2 cellular contexts compared by ENCODE assay signal in the genomic region with DNA sequence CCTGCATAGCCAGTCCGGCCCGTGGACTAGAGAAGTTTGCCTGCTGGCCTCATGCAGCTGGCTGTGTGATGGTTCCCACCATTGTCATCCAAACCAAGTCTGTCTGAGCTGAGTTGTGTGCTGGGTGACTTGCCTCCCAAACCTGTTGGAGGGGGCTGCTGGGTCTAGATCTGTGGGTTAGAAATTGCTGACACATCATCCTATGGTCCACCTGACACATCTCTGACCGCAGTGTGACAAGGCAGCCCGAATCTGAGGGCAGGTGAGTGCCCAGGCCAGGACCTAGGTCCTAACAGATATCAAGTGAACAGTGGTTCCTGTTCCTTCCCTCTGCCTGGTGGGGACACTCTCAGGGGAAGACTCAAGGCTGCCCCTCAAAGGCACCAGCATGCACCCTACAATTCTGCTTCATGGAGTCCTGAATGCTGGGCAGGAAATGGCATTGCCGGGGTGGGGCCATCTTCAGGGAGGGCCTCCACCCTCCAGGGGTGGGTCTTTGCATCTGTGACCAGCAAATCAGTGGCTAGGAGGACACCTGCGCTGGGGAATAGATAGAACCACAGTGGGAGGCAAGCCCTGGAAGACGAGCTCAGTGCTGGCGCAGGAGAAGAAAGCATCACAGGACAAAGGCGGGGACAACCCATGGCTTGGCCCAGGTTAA.
TF ChIP-seq lines count a peak whose summit lies in the region.

No MANE protein-coding gene starts in this region.

TF ChIP-seq in HCT116, 20 proteins besides CTCF, POLR2A, EP300 and RAD21:
- no peak for TF ChIP-seq SRF (IDR thresholded peaks at IDR 0.05; ENCODE audit: low read depth)
- no peak for TF ChIP-seq CBX3 (IDR thresholded peaks at IDR 0.05; ENCODE audit: low read depth)
- TF ChIP-seq ZFX (IDR thresholded peaks at IDR 0.05), result no peak
- TF ChIP-seq TCF7L2 (IDR thresholded peaks at IDR 0.05; ENCODE audit: borderline replicate concordance, extremely low read depth, insufficient read depth, insufficient read length), result no peak
- TF ChIP-seq JUND (IDR thresholded peaks at IDR 0.05), result no peak
- TF ChIP-seq SIN3A (IDR thresholded peaks at IDR 0.05; ENCODE audit: low read depth), result no peak
- TF ChIP-seq ZNF274 (IDR thresholded peaks at IDR 0.05; ENCODE audit: low read depth, low read length), result no peak
- TF ChIP-seq YY1 (IDR thresholded peaks at IDR 0.05; ENCODE audit: extremely low read depth, insufficient replicate concordance, low read depth, low read length), result no peak
- TF ChIP-seq, protein P1, sequence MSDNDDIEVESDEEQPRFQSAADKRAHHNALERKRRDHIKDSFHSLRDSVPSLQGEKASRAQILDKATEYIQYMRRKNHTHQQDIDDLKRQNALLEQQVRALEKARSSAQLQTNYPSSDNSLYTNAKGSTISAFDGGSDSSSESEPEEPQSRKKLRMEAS (IDR thresholded peaks at IDR 0.05), result no peak
- TF ChIP-seq EZH2phosphoT487 (IDR thresholded peaks at IDR 0.05; ENCODE audit: borderline replicate concordance), result no peak
- TF ChIP-seq, protein P2, sequence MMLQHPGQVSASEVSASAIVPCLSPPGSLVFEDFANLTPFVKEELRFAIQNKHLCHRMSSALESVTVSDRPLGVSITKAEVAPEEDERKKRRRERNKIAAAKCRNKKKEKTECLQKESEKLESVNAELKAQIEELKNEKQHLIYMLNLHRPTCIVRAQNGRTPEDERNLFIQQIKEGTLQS (IDR thresholded peaks at IDR 0.05), result no peak
- no peak for TF ChIP-seq CEBPB (IDR thresholded peaks at IDR 0.05; ENCODE audit: low read depth)
- TF ChIP-seq, protein P3, sequence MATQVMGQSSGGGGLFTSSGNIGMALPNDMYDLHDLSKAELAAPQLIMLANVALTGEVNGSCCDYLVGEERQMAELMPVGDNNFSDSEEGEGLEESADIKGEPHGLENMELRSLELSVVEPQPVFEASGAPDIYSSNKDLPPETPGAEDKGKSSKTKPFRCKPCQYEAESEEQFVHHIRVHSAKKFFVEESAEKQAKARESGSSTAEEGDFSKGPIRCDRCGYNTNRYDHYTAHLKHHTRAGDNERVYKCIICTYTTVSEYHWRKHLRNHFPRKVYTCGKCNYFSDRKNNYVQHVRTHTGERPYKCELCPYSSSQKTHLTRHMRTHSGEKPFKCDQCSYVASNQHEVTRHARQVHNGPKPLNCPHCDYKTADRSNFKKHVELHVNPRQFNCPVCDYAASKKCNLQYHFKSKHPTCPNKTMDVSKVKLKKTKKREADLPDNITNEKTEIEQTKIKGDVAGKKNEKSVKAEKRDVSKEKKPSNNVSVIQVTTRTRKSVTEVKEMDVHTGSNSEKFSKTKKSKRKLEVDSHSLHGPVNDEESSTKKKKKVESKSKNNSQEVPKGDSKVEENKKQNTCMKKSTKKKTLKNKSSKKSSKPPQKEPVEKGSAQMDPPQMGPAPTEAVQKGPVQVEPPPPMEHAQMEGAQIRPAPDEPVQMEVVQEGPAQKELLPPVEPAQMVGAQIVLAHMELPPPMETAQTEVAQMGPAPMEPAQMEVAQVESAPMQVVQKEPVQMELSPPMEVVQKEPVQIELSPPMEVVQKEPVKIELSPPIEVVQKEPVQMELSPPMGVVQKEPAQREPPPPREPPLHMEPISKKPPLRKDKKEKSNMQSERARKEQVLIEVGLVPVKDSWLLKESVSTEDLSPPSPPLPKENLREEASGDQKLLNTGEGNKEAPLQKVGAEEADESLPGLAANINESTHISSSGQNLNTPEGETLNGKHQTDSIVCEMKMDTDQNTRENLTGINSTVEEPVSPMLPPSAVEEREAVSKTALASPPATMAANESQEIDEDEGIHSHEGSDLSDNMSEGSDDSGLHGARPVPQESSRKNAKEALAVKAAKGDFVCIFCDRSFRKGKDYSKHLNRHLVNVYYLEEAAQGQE (IDR thresholded peaks at IDR 0.05; ENCODE audit: low read depth), result no peak
- no peak for TF ChIP-seq SP1 (IDR thresholded peaks at IDR 0.05; ENCODE audit: low read depth)
- TF ChIP-seq, protein P4, sequence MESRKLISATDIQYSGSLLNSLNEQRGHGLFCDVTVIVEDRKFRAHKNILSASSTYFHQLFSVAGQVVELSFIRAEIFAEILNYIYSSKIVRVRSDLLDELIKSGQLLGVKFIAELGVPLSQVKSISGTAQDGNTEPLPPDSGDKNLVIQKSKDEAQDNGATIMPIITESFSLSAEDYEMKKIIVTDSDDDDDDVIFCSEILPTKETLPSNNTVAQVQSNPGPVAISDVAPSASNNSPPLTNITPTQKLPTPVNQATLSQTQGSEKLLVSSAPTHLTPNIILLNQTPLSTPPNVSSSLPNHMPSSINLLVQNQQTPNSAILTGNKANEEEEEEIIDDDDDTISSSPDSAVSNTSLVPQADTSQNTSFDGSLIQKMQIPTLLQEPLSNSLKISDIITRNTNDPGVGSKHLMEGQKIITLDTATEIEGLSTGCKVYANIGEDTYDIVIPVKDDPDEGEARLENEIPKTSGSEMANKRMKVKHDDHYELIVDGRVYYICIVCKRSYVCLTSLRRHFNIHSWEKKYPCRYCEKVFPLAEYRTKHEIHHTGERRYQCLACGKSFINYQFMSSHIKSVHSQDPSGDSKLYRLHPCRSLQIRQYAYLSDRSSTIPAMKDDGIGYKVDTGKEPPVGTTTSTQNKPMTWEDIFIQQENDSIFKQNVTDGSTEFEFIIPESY (IDR thresholded peaks at IDR 0.05; ENCODE audit: extremely low read depth, insufficient replicate concordance, low read length), result no peak
- TF ChIP-seq EGR1 (IDR thresholded peaks at IDR 0.05; ENCODE audit: low read depth), result no peak
- TF ChIP-seq POLR2AphosphoS5 (IDR thresholded peaks at IDR 0.05; ENCODE audit: low read depth, low read length), result no peak

TF ChIP-seq in H1, 55 proteins besides CTCF, POLR2A, EP300 and RAD21:
- TF ChIP-seq RFX5 (IDR thresholded peaks at IDR 0.05; ENCODE audit: borderline replicate concordance, low read depth, low read length) (no peak), ASH2L (IDR thresholded peaks at IDR 0.05; ENCODE audit: low read length) (no peak), SIX5 (IDR thresholded peaks at IDR 0.05; ENCODE audit: low read depth, low read length) (no peak), SAP30 (IDR thresholded peaks at IDR 0.05; ENCODE audit: insufficient read depth, insufficient replicate concordance, low read length) (no peak), CTBP2 (IDR thresholded peaks at IDR 0.05; ENCODE audit: borderline replicate concordance, insufficient read depth, insufficient read length, low read length) (no peak), EGR1 (IDR thresholded peaks at IDR 0.05; ENCODE audit: borderline replicate concordance, low read depth, low read length) (no peak), GABPA (IDR thresholded peaks at IDR 0.05; ENCODE audit: borderline replicate concordance, insufficient read depth, low read length) (no peak), TEAD4 (IDR thresholded peaks at IDR 0.05; ENCODE audit: low read depth, low read length) (no peak), JUN (IDR thresholded peaks at IDR 0.05; ENCODE audit: low read depth, low read length) (no peak), SP2 (IDR thresholded peaks at IDR 0.05; ENCODE audit: low read length) (no peak), SP4 (IDR thresholded peaks at IDR 0.05; ENCODE audit: low read length) (no peak), KDM1A (IDR thresholded peaks at IDR 0.05; ENCODE audit: borderline replicate concordance, low read length) (no peak), NRF1 (IDR thresholded peaks at IDR 0.05; ENCODE audit: low read depth, low read length) (no peak), RNF2 (IDR thresholded peaks at IDR 0.05; ENCODE audit: borderline replicate concordance, low read depth, low read length, missing control alignments, poor library complexity, severe bottlenecking) (no peak), RXRA (IDR thresholded peaks at IDR 0.05; ENCODE audit: insufficient read depth, low read depth, low read length) (no peak)
- TF ChIP-seq, protein P5, sequence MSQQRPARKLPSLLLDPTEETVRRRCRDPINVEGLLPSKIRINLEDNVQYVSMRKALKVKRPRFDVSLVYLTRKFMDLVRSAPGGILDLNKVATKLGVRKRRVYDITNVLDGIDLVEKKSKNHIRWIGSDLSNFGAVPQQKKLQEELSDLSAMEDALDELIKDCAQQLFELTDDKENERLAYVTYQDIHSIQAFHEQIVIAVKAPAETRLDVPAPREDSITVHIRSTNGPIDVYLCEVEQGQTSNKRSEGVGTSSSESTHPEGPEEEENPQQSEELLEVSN (IDR thresholded peaks at IDR 0.05), result no peak
- TF ChIP-seq, protein P2 (IDR thresholded peaks at IDR 0.05; ENCODE audit: insufficient read depth, low read depth, low read length), result no peak
TF ChIP-seq in H1: peak in this region for 0.
